Comparison of ENCODE assay signal across 20 cellular contexts in the genomic region with DNA sequence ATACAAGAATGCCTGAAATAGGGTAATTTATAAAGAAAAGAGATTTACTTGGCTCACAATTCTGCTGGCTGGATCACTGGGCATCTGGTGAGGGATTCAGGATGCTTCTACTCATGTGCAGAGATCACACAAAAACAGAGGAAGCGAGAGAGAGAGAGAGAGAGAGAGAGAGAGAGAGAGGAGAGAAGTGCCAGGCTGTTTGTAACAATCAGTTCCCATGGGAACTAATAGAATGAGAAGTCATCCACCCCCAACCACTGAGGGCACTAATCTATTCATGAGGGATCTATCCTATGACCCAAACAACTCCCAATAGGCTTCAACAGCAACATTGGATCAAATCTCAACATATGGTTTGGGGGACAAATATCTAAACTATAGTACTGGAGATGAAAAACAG.
"Had no signal": no experiment of that assay in that cellular context is flagged by ENCODE, and none has a peak within 500 bp of the region (broad histone marks: within the 10 kb centered on the region; RNA-seq: fewer than 3 reads in every experiment).

No MANE protein-coding gene starts in this region.

- H3K4me1 ChIP-seq: esophagus squamous epithelium, gastrocnemius medialis, heart right ventricle, left lung, psoas muscle, spleen, transverse colon had no signal

- FAIRE-seq: colon, islet of Langerhans, TTC549 had no signal

- DNase-seq: activated T-cell treated with anti-CD3 and anti-CD28 coated beads, Interleukin-2, amount 50 U/mL, for 1 hour; anterior cingulate cortex; esophagus squamous epithelium; gastrocnemius medialis; heart right ventricle; left lung; psoas muscle; spleen; stimulated activated CD4-positive, alpha-beta T cell treated with anti-CD3 and anti-CD28 coated beads, Interleukin-1b, Interleukin-23, amount 100 ng/mL, for 48 hours; stimulated activated naive CD4-positive, alpha-beta T cell; substantia nigra; T-helper 17 cell; transverse colon had no signal

- H3K9me3 Mint-ChIP-seq: activated naive CD4-positive, alpha-beta T cell treated with anti-CD3 and anti-CD28 coated beads, Interleukin-2, amount 50 U/mL, for 72 hours; memory B cell; nephron progenitor cell had no signal

- H3K27me3 ChIP-seq: esophagus squamous epithelium, gastrocnemius medialis, left lung, transverse colon had no signal

- H3K27ac ChIP-seq: esophagus squamous epithelium, gastrocnemius medialis, heart right ventricle, left lung, psoas muscle, spleen, transverse colon had no signal

- H3K4me3 Mint-ChIP-seq: memory B cell, nephron progenitor cell, T-helper 17 cell had no signal

- H3K4me1 Mint-ChIP-seq: memory B cell, T-helper 17 cell had no signal

- H3K4me3 ChIP-seq: esophagus squamous epithelium, gastrocnemius medialis, heart right ventricle, left lung, psoas muscle, spleen, transverse colon had no signal

- H3K36me3 ChIP-seq: esophagus squamous epithelium, gastrocnemius medialis, heart right ventricle, left lung, spleen, transverse colon had no signal

- H3K36me3 Mint-ChIP-seq: activated naive CD4-positive, alpha-beta T cell treated with anti-CD3 and anti-CD28 coated beads, Interleukin-2, amount 50 U/mL, for 72 hours; memory B cell had no signal

- ATAC-seq: activated naive CD4-positive, alpha-beta T cell treated with anti-CD3 and anti-CD28 coated beads, Interleukin-2, amount 50 U/mL, for 72 hours; gastrocnemius medialis; heart right ventricle; left lung; psoas muscle; sciatic nerve; T-helper 17 cell had no signal

- H3K27ac Mint-ChIP-seq: activated naive CD4-positive, alpha-beta T cell treated with anti-CD3 and anti-CD28 coated beads, Interleukin-2, amount 50 U/mL, for 72 hours; T-helper 17 cell had no signal
